Comparison of ENCODE assay signal across 9 cellular contexts in genomic region chr2:219059725-219060682, GRCh38. TPM values are rescaled to one million over a fixed set of nuclear protein-coding genes. Genes with fewer than 3 reads are reported as not detected.
DNase-seq lines count a peak whose midpoint lies in the region; ATAC-seq and TF ChIP-seq lines count a peak whose summit lies in the region.
"Had no signal": no experiment of that assay in that cellular context is flagged by ENCODE, and none has a peak within 500 bp of the region (broad histone marks: within the 10 kb centered on the region; RNA-seq: fewer than 3 reads in every experiment).

No MANE protein-coding gene starts in this region.

- H3K36me3 Mint-ChIP-seq in activated CD4-positive, alpha-beta T cell treated with anti-CD3 and anti-CD28 coated beads, Interleukin-2, amount 10 ng/mL, durations not matched to agents 24 days and 14 days (ENCODE audit: low read depth): no peaks in the 10 kb centered on the region
- H3K36me3 Mint-ChIP-seq in activated B cell treated with CpG ODN at 0.5 μM for 24 hours (ENCODE audit: low read depth): no peaks in the 10 kb centered on the region

- H3K9me3 Mint-ChIP-seq in activated CD4-positive, alpha-beta T cell treated with anti-CD3 and anti-CD28 coated beads, Interleukin-2, amount 10 ng/mL, durations not matched to agents 24 days and 14 days: no peaks in the 10 kb centered on the region
- H3K9me3 Mint-ChIP-seq in activated B cell treated with CpG ODN at 0.5 μM for 24 hours: no peaks in the 10 kb centered on the region
- H3K9me3 Mint-ChIP-seq in stimulated activated naive CD8-positive, alpha-beta T cell treated with anti-CD3 and anti-CD28 coated beads, Interleukin-15, amount 100 ng/mL, for 72 hours: no peaks in the 10 kb centered on the region
- H3K9me3 Mint-ChIP-seq: T-helper 2 cell treated with Interferon-gamma antibody and Interleukin-4, amounts not matched to agents 5 μg/mL and 100 μg/mL, for 36 hours had no signal

- peaks cover 10% of the 10 kb centered on the region for H3K4me1 Mint-ChIP-seq in activated CD4-positive, alpha-beta T cell treated with anti-CD3 and anti-CD28 coated beads, Interleukin-2, amount 10 ng/mL, durations not matched to agents 24 days and 14 days
- H3K4me1 Mint-ChIP-seq in activated B cell treated with CpG ODN at 0.5 μM for 24 hours: peaks cover 32% of the 10 kb centered on the region
- peaks cover 30% of the 10 kb centered on the region for H3K4me1 Mint-ChIP-seq in stimulated activated naive CD8-positive, alpha-beta T cell treated with anti-CD3 and anti-CD28 coated beads, Interleukin-15, amount 100 ng/mL, for 72 hours

- intact Hi-C loops in activated CD4-positive, alpha-beta T cell treated with anti-CD3 and anti-CD28 coated beads, Interleukin-2, amount 10 ng/mL, durations not matched to agents 24 days and 14 days (cut with micrococcal nuclease): loop anchor here (2.0 to 10.0 kb wide), 5 partner anchors 42 to 275 kb away; partner anchors contain the start of gene RESP18
- intact Hi-C loops in activated B cell treated with CpG ODN at 0.5 μM for 24 hours (cut with micrococcal nuclease) (loop anchor here (2.0 to 5.0 kb wide), 4 partner anchors 63 to 472 kb away; partner anchors contain the start of gene ZFAND2B), left lung (cut with DNase I) (loop anchor here in 1 of 2 donors (5.0 to 10.0 kb wide), 3 partner anchors 65 to 245 kb away; partner anchors contain the start of gene PTPRN)

- TF ChIP-seq CTCF in activated B cell treated with CpG ODN at 0.5 μM for 24 hours (IDR thresholded peaks at IDR 0.05) (no peak), left lung (IDR thresholded peaks at IDR 0.05) (no peak)

- DNase-seq in activated CD4-positive, alpha-beta T cell treated with anti-CD3 and anti-CD28 coated beads, Interleukin-2, amount 10 ng/mL, durations not matched to agents 24 days and 14 days: peak; percentile 60
- no peak for DNase-seq in activated CD4-positive, alpha-beta T cell treated with anti-CD3 and anti-CD28 coated beads, Interleukin-2, amount 50 U/mL, for 4 hours
- peak; percentile 18 for DNase-seq in activated B cell treated with CpG ODN at 0.5 μM for 24 hours
- DNase-seq in left lung: peak in 1 of 2 donors; percentile 74
- peak in 1 of 2 donors; percentile 22 for DNase-seq in stimulated activated naive CD8-positive, alpha-beta T cell treated with anti-CD3 and anti-CD28 coated beads, Interleukin-15, amount 100 ng/mL, for 72 hours
- DNase-seq in inferior parietal cortex (ENCODE audit: extremely low spot score): no peak
- no peak for DNase-seq in substantia nigra (lab: John Stamatoyannopoulos, UW)

- ATAC-seq in activated B cell treated with CpG ODN at 0.5 μM for 24 hours (ENCODE audit: low read depth) (no peak), left lung (peak; percentile 21), GM18870 (IDR thresholded peaks at IDR 0.05; ENCODE audit: unreplicated experiment) (no peak)
- ATAC-seq in stimulated activated naive CD8-positive, alpha-beta T cell treated with anti-CD3 and anti-CD28 coated beads, Interleukin-15, amount 100 ng/mL, for 72 hours: no peak

- no peaks in the 10 kb centered on the region for H3K36me3 ChIP-seq in left lung

- no peak overlapping the region for H3K27ac Mint-ChIP-seq in activated CD4-positive, alpha-beta T cell treated with anti-CD3 and anti-CD28 coated beads, Interleukin-2, amount 10 ng/mL, durations not matched to agents 24 days and 14 days
- no peak overlapping the region for H3K27ac Mint-ChIP-seq in activated B cell treated with CpG ODN at 0.5 μM for 24 hours
- peak overlapping the region in 1 of 2 donors; percentile 48 for H3K27ac Mint-ChIP-seq in stimulated activated naive CD8-positive, alpha-beta T cell treated with anti-CD3 and anti-CD28 coated beads, Interleukin-15, amount 100 ng/mL, for 72 hours
- H3K27ac Mint-ChIP-seq: T-helper 2 cell treated with Interferon-gamma antibody and Interleukin-4, amounts not matched to agents 5 μg/mL and 100 μg/mL, for 36 hours had no signal

- POLR2A ChIA-PET in activated B cell treated with CpG ODN at 0.5 μM for 24 hours (lab: Charles Lee): interaction anchor here (0.7 kb wide), 1 partner anchor 121 kb away, joined by 3 read pairs; no protein-coding TSS in a partner anchor

- H3K4me1 ChIP-seq in left lung: peaks cover 29 to 40% of the 10 kb centered on the region in 2 donors

- H3K27ac ChIP-seq in left lung (no peak overlapping the region), substantia nigra (ENCODE audit: low read depth, low read length, poor library complexity, severe bottlenecking) (no peak overlapping the region)

- CTCF ChIA-PET in activated B cell treated with CpG ODN at 0.5 μM for 24 hours (lab: Charles Lee): interaction anchor here (1.1 to 6.3 kb wide), 4 partner anchors 44 to 184 kb away, joined by 3 to 53 read pairs (median 21); no protein-coding TSS in a partner anchor

- H3K27me3 Mint-ChIP-seq in activated CD4-positive, alpha-beta T cell treated with anti-CD3 and anti-CD28 coated beads, Interleukin-2, amount 10 ng/mL, durations not matched to agents 24 days and 14 days: peaks cover 76% of the 10 kb centered on the region
- peaks cover 58% of the 10 kb centered on the region for H3K27me3 Mint-ChIP-seq in activated B cell treated with CpG ODN at 0.5 μM for 24 hours
- peaks cover 96% of the 10 kb centered on the region for H3K27me3 Mint-ChIP-seq in stimulated activated naive CD8-positive, alpha-beta T cell treated with anti-CD3 and anti-CD28 coated beads, Interleukin-15, amount 100 ng/mL, for 72 hours

- no peaks in the 10 kb centered on the region for H3K9me3 ChIP-seq in left lung

- peak overlapping the region; percentile 37 for H3K4me3 Mint-ChIP-seq in activated CD4-positive, alpha-beta T cell treated with anti-CD3 and anti-CD28 coated beads, Interleukin-2, amount 10 ng/mL, durations not matched to agents 24 days and 14 days
- peak overlapping the region; percentile 41 for H3K4me3 Mint-ChIP-seq in activated B cell treated with CpG ODN at 0.5 μM for 24 hours
- peak overlapping the region; percentile 67 to 75 for H3K4me3 Mint-ChIP-seq in stimulated activated naive CD8-positive, alpha-beta T cell treated with anti-CD3 and anti-CD28 coated beads, Interleukin-15, amount 100 ng/mL, for 72 hours
- H3K4me3 Mint-ChIP-seq: T-helper 2 cell treated with Interferon-gamma antibody and Interleukin-4, amounts not matched to agents 5 μg/mL and 100 μg/mL, for 36 hours had no signal

- peaks cover 69 to 96% of the 10 kb centered on the region in 2 donors for H3K27me3 ChIP-seq in left lung

- peak overlapping the region; percentile 17 to 34 for H3K4me3 ChIP-seq in left lung

RNA-seq across cellular contexts. Expression of gene IHH, which starts 0.7 kb away (rescaled TPM):
- total RNA-seq in activated CD4-positive, alpha-beta T cell treated with anti-CD3 and anti-CD28 coated beads, Interleukin-2, amount 10 ng/mL, durations not matched to agents 24 days and 14 days: not detected in 2 replicates
- total RNA-seq in activated B cell treated with CpG ODN at 0.5 μM for 24 hours: 0.10 TPM in 1 of 2 replicates, not detected in the other
- total RNA-seq in left lung: 1 to 10 TPM; 1.0 to 1.7 TPM

RNA-seq across cellular contexts. Expression of gene CFAP65, which starts 18.7 kb away (rescaled TPM):
- not detected in 2 replicates for total RNA-seq in activated CD4-positive, alpha-beta T cell treated with anti-CD3 and anti-CD28 coated beads, Interleukin-2, amount 10 ng/mL, durations not matched to agents 24 days and 14 days
- not detected in 2 replicates for total RNA-seq in activated B cell treated with CpG ODN at 0.5 μM for 24 hours
- 1 to 10 TPM in 1 of 2 donors, not detected in 1; 4.3 TPM for total RNA-seq in left lung

Comparison
In these comparisons a context has a peak if more than half of its experiments do, and no peak if none do; other contexts are left out.
1. DNase-seq: peak in activated CD4-positive, alpha-beta T cell treated with anti-CD3 and anti-CD28 coated beads, Interleukin-2, amount 10 ng/mL, durations not matched to agents 24 days and 14 days (single experiment) and activated B cell treated with CpG ODN at 0.5 μM for 24 hours (single experiment); none in activated CD4-positive, alpha-beta T cell treated with anti-CD3 and anti-CD28 coated beads, Interleukin-2, amount 50 U/mL, for 4 hours (0 of 2), inferior parietal cortex (single experiment) and substantia nigra (0 of 49).
2. Peak in every context shown above with its lines, with median percentiles within 50 percentile points of each other: H3K4me3 Mint-ChIP-seq.